1 cellular context compared by ENCODE assay signal in the genomic region with DNA sequence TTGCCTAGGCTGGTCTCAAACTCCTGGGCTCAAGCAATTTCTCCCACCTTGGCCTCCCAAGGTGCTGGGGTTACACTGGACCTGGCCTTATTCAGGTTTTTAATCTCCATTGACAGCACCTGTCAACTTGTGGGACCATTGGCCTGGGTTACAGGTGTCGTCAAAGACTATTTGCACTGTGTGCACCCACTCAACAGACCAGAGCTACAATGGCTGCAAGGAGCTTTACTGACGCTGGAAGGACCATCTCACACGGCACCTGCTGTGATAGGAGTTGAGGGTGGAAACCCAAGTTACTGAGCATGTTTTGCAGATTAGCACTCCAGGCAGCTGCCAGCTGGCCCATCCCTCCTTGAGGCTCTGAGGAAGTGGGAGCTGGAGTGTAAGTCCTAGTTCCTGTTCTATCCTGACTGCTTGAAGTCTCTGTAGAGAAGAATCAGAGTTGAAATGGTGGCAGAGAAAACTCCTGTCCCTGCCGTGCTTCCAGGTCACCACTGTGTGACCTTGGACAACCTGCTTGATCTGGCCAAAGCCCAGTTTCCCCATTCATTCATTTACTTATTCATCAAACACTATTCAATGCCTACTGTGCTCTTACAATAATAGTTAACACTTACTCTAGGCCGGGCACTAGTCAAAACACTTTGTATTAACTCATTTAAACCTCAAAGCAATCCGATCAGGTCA.
TF ChIP-seq lines count a peak whose summit lies in the region.

No MANE protein-coding gene starts in this region.

TF ChIP-seq in HepG2, 621 proteins besides CTCF, POLR2A, EP300 and RAD21 (continued from another document):
- TF ChIP-seq, protein P1, sequence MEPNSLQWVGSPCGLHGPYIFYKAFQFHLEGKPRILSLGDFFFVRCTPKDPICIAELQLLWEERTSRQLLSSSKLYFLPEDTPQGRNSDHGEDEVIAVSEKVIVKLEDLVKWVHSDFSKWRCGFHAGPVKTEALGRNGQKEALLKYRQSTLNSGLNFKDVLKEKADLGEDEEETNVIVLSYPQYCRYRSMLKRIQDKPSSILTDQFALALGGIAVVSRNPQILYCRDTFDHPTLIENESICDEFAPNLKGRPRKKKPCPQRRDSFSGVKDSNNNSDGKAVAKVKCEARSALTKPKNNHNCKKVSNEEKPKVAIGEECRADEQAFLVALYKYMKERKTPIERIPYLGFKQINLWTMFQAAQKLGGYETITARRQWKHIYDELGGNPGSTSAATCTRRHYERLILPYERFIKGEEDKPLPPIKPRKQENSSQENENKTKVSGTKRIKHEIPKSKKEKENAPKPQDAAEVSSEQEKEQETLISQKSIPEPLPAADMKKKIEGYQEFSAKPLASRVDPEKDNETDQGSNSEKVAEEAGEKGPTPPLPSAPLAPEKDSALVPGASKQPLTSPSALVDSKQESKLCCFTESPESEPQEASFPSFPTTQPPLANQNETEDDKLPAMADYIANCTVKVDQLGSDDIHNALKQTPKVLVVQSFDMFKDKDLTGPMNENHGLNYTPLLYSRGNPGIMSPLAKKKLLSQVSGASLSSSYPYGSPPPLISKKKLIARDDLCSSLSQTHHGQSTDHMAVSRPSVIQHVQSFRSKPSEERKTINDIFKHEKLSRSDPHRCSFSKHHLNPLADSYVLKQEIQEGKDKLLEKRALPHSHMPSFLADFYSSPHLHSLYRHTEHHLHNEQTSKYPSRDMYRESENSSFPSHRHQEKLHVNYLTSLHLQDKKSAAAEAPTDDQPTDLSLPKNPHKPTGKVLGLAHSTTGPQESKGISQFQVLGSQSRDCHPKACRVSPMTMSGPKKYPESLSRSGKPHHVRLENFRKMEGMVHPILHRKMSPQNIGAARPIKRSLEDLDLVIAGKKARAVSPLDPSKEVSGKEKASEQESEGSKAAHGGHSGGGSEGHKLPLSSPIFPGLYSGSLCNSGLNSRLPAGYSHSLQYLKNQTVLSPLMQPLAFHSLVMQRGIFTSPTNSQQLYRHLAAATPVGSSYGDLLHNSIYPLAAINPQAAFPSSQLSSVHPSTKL (CRISPR knock-in tag; IDR thresholded peaks at IDR 0.05), result 0 out of 2 replicates have a peak, but pooled peaks have one; percentile 15
- TF ChIP-seq ZNF839 (CRISPR knock-in tag; IDR thresholded peaks at IDR 0.05; ENCODE audit: borderline replicate concordance) (0 out of 2 replicates have a peak, but pooled peaks have one; percentile 46), RBM22 (optimal IDR thresholded peaks at IDR 0.05; ENCODE audit: low read length) (no peak), ZNF160 (CRISPR knock-in tag; IDR thresholded peaks at IDR 0.05) (no peak), ZNF446 (CRISPR knock-in tag; IDR thresholded peaks at IDR 0.05) (no peak), KDM1A (CRISPR knock-in tag; IDR thresholded peaks at IDR 0.05) (no peak), SALL1 (CRISPR knock-in tag; IDR thresholded peaks at IDR 0.05) (no peak), TCF12 (IDR thresholded peaks at IDR 0.05) (no peak), TCF12 (CRISPR knock-in tag; IDR thresholded peaks at IDR 0.05) (no peak), ZNF776 (CRISPR knock-in tag; IDR thresholded peaks at IDR 0.05) (no peak), ARNTL (CRISPR knock-in tag; IDR thresholded peaks at IDR 0.05) (no peak), SETDB1 (CRISPR knock-in tag; IDR thresholded peaks at IDR 0.05; ENCODE audit: borderline replicate concordance) (no peak), NR2F6 (IDR thresholded peaks at IDR 0.05) (no peak; the same call in 1 of the 2 replicates), NR2F6 (CRISPR knock-in tag; IDR thresholded peaks at IDR 0.05) (peak; percentile 61)
- TF ChIP-seq, protein P2, sequence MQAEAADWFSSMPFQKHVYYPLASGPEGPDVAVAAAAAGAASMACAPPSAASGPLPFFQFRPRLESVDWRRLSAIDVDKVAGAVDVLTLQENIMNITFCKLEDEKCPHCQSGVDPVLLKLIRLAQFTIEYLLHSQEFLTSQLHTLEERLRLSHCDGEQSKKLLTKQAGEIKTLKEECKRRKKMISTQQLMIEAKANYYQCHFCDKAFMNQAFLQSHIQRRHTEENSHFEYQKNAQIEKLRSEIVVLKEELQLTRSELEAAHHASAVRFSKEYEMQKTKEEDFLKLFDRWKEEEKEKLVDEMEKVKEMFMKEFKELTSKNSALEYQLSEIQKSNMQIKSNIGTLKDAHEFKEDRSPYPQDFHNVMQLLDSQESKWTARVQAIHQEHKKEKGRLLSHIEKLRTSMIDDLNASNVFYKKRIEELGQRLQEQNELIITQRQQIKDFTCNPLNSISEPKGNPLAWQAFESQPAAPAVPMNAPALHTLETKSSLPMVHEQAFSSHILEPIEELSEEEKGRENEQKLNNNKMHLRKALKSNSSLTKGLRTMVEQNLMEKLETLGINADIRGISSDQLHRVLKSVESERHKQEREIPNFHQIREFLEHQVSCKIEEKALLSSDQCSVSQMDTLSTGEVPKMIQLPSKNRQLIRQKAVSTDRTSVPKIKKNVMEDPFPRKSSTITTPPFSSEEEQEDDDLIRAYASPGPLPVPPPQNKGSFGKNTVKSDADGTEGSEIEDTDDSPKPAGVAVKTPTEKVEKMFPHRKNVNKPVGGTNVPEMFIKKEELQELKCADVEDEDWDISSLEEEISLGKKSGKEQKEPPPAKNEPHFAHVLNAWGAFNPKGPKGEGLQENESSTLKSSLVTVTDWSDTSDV (CRISPR knock-in tag; IDR thresholded peaks at IDR 0.05), result no peak
- TF ChIP-seq, protein P3, sequence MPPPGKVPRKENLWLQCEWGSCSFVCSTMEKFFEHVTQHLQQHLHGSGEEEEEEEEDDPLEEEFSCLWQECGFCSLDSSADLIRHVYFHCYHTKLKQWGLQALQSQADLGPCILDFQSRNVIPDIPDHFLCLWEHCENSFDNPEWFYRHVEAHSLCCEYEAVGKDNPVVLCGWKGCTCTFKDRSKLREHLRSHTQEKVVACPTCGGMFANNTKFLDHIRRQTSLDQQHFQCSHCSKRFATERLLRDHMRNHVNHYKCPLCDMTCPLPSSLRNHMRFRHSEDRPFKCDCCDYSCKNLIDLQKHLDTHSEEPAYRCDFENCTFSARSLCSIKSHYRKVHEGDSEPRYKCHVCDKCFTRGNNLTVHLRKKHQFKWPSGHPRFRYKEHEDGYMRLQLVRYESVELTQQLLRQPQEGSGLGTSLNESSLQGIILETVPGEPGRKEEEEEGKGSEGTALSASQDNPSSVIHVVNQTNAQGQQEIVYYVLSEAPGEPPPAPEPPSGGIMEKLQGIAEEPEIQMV (CRISPR knock-in tag; IDR thresholded peaks at IDR 0.05; ENCODE audit: low read depth), result no peak
- TF ChIP-seq, protein P4, sequence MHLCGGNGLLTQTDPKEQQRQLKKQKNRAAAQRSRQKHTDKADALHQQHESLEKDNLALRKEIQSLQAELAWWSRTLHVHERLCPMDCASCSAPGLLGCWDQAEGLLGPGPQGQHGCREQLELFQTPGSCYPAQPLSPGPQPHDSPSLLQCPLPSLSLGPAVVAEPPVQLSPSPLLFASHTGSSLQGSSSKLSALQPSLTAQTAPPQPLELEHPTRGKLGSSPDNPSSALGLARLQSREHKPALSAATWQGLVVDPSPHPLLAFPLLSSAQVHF (CRISPR knock-in tag; IDR thresholded peaks at IDR 0.05), result no peak
- TF ChIP-seq, protein P5, sequence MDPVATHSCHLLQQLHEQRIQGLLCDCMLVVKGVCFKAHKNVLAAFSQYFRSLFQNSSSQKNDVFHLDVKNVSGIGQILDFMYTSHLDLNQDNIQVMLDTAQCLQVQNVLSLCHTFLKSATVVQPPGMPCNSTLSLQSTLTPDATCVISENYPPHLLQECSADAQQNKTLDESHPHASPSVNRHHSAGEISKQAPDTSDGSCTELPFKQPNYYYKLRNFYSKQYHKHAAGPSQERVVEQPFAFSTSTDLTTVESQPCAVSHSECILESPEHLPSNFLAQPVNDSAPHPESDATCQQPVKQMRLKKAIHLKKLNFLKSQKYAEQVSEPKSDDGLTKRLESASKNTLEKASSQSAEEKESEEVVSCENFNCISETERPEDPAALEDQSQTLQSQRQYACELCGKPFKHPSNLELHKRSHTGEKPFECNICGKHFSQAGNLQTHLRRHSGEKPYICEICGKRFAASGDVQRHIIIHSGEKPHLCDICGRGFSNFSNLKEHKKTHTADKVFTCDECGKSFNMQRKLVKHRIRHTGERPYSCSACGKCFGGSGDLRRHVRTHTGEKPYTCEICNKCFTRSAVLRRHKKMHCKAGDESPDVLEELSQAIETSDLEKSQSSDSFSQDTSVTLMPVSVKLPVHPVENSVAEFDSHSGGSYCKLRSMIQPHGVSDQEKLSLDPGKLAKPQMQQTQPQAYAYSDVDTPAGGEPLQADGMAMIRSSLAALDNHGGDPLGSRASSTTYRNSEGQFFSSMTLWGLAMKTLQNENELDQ (CRISPR knock-in tag; IDR thresholded peaks at IDR 0.05; ENCODE audit: borderline replicate concordance), result no peak
